In genomic region chr14:22012452-22012851, GRCh38 we compare ENCODE assay signal across 30 cellular contexts.
"Had no signal": no experiment of that assay in that cellular context is flagged by ENCODE, and none has a peak within 500 bp of the region (broad histone marks: within the 10 kb centered on the region; RNA-seq: fewer than 3 reads in every experiment).

No MANE protein-coding gene starts in this region.

- H3K27me3 Mint-ChIP-seq: activated T-helper 17 cell treated with anti-CD3 and anti-CD28 coated beads, Interleukin-2, amount 50 U/mL, for 72 hours had no signal

- H3K27ac ChIP-seq: ascending aorta, cardiac muscle cell, Peyer's patch, VCaP had no signal

- H3K9me3 Mint-ChIP-seq: activated B cell treated with CpG ODN at 0.5 μM for 24 hours; activated naive CD4-positive, alpha-beta T cell treated with anti-CD3 and anti-CD28 coated beads, Interleukin-2, amount 50 U/mL, for 72 hours; activated T-cell treated with anti-CD3 and anti-CD28 coated beads, Interleukin-2, amount 50 U/mL, for 72 hours; activated T-helper 17 cell treated with anti-CD3 and anti-CD28 coated beads, Interleukin-2, amount 50 U/mL, for 72 hours; IgD-negative memory B cell had no signal

- H3K36me3 Mint-ChIP-seq: activated naive CD4-positive, alpha-beta T cell treated with anti-CD3 and anti-CD28 coated beads, Interleukin-2, amount 50 U/mL, for 72 hours; IgD-negative memory B cell had no signal

- H3K27ac Mint-ChIP-seq: activated B cell treated with CpG ODN at 0.5 μM for 24 hours; activated naive CD4-positive, alpha-beta T cell treated with anti-CD3 and anti-CD28 coated beads, Interleukin-2, amount 50 U/mL, for 72 hours; activated T-cell treated with anti-CD3 and anti-CD28 coated beads, Interleukin-2, amount 50 U/mL, for 72 hours; activated T-helper 17 cell treated with anti-CD3 and anti-CD28 coated beads, Interleukin-2, amount 50 U/mL, for 72 hours; IgD-negative memory B cell had no signal

- H3K9me3 ChIP-seq: ascending aorta, Peyer's patch had no signal

- H3K4me1 Mint-ChIP-seq: activated B cell treated with CpG ODN at 0.5 μM for 24 hours; activated T-helper 17 cell treated with anti-CD3 and anti-CD28 coated beads, Interleukin-2, amount 50 U/mL, for 72 hours; IgD-negative memory B cell had no signal

- H3K27me3 ChIP-seq: ascending aorta, cardiac muscle cell, Peyer's patch had no signal

- H3K4me3 Mint-ChIP-seq: activated B cell treated with CpG ODN at 0.5 μM for 24 hours; activated T-cell treated with anti-CD3 and anti-CD28 coated beads, Interleukin-2, amount 50 U/mL, for 72 hours; activated T-helper 17 cell treated with anti-CD3 and anti-CD28 coated beads, Interleukin-2, amount 50 U/mL, for 72 hours; IgD-negative memory B cell had no signal

- H3K36me3 ChIP-seq: ascending aorta, cardiac muscle cell, Peyer's patch had no signal

- DNase-seq: activated B cell treated with CpG ODN at 0.5 μM for 24 hours; activated CD4-positive, alpha-beta T cell treated with anti-CD3 and anti-CD28 coated beads for 4 hours; activated CD4-positive, alpha-beta T cell treated with anti-CD3 and anti-CD28 coated beads, Interleukin-2, amount 50 U/mL, for 4 hours; activated CD4-positive, CD25-positive, alpha-beta regulatory T cell treated with anti-CD3 and anti-CD28 coated beads, Interleukin-2, amount 50 U/mL, for 72 hours; activated effector memory CD4-positive, alpha-beta T cell treated with anti-CD3 and anti-CD28 coated beads, Interleukin-2, amount 50 U/mL, for 16 hours; activated naive CD4-positive, alpha-beta T cell treated with Interleukin-2 at 50 U/mL for 16 hours; activated T-cell treated with anti-CD3 and anti-CD28 coated beads, Interleukin-2, amount 50 U/mL, for 1 hour; activated T-cell treated with anti-CD3 and anti-CD28 coated beads, Interleukin-2, amount 50 U/mL, for 72 hours; amygdala; Karpas-422; KBM-7; NCI-H1105; NCI-H1417 treated with DMSO at 0.1 percent for 48 hours; NCI-H187 treated with DMSO at 0.1 percent for 48 hours; NCI-H2081; NCI-H345; NCI-H524 treated with DMSO at 0.1 percent for 48 hours; NK-92 treated with Interleukin-12 subunit alpha and Interleukin-12 subunit beta, amount 100 ng/mL, for 24 hours; PC-3; Peyer's patch; RPMI8226; SW 1271; T-helper 1 cell; T-helper 9 cell had no signal

- H3K4me3 ChIP-seq: ascending aorta, cardiac muscle cell, Peyer's patch had no signal

- H3K4me1 ChIP-seq: ascending aorta, Peyer's patch had no signal

- ATAC-seq: activated naive CD4-positive, alpha-beta T cell treated with anti-CD3 and anti-CD28 coated beads, Interleukin-2, amount 50 U/mL, for 72 hours; activated T-cell treated with anti-CD3 and anti-CD28 coated beads, Interleukin-2, amount 50 U/mL, for 72 hours; activated T-helper 17 cell treated with anti-CD3 and anti-CD28 coated beads, Interleukin-2, amount 50 U/mL, for 72 hours; PC-3 had no signal
